ENCODE assay signal across 9 cellular contexts in genomic region chr1:12196641-12197482, GRCh38. TPM values are rescaled to one million over a fixed set of nuclear protein-coding genes. Genes with fewer than 3 reads are reported as not detected.
DNase-seq lines count a peak whose midpoint lies in the region; ATAC-seq and TF ChIP-seq lines count a peak whose summit lies in the region.
"Had no signal": no experiment of that assay in that cellular context is flagged by ENCODE, and none has a peak within 500 bp of the region (broad histone marks: within the 10 kb centered on the region; RNA-seq: fewer than 3 reads in every experiment).

No MANE protein-coding gene starts in this region.

- peaks cover 0 to 37% (median 20%) of the 10 kb centered on the region in 3 donors for H3K36me3 ChIP-seq in tibial artery

- no peaks in the 10 kb centered on the region for H3K4me1 ChIP-seq in tibial artery

- POLR2A ChIA-PET in activated CD8-positive, alpha-beta T cell treated with anti-CD3 and anti-CD28 coated beads for 36 hours (lab: Charles Lee) = interaction anchor here (0.6 to 1.3 kb wide), 4 partner anchors 10 to 289 kb away, joined by 3 to 4 read pairs (median 3); no protein-coding TSS in a partner anchor
- POLR2A ChIA-PET in activated CD8-positive, alpha-beta T cell treated with anti-CD3 and anti-CD28 coated beads, Interleukin-2, amount 10 ng/mL, durations not matched to agents 7 days and 5 days (lab: Charles Lee) = interaction anchor here (1.6 kb wide), 1 partner anchor 18 kb away, joined by 5 read pairs; no protein-coding TSS in a partner anchor

- CTCF ChIA-PET in activated CD8-positive, alpha-beta T cell treated with anti-CD3 and anti-CD28 coated beads for 36 hours (lab: Charles Lee) = interaction anchor here (1.9 to 3.0 kb wide), 2 partner anchors 70 to 72 kb away, joined by 6 to 19 read pairs; no protein-coding TSS in a partner anchor
- CTCF ChIA-PET in activated CD8-positive, alpha-beta T cell treated with anti-CD3 and anti-CD28 coated beads, Interleukin-2, amount 10 ng/mL, durations not matched to agents 7 days and 5 days (lab: Charles Lee) = interaction anchor here (0.8 to 3.0 kb wide), 3 partner anchors 12 to 72 kb away, joined by 3 to 13 read pairs (median 4); no protein-coding TSS in a partner anchor

- no peak overlapping the region for H3K4me3 ChIP-seq in tibial artery

- DNase-seq in activated CD8-positive, alpha-beta T cell treated with anti-CD3 and anti-CD28 coated beads for 36 hours = no peak
- DNase-seq in activated CD8-positive, alpha-beta T cell treated with anti-CD3 and anti-CD28 coated beads, Interleukin-2, amount 10 ng/mL, durations not matched to agents 7 days and 5 days = no peak
- DNase-seq in NOMO-1 treated with dmso at 0.1 percent for 144 hours (lab: John Stamatoyannopoulos, UW; ENCODE audit: unreplicated experiment) = peak; percentile 96
- peak; percentile 89 for DNase-seq in cardiac septum (ENCODE audit: low spot score)
- DNase-seq in tibial artery = peak; percentile 67 to 75
- DNase-seq in stimulated activated CD4-positive, alpha-beta T cell treated with anti-CD3 and anti-CD28 coated beads, Interleukin-2, amount 100 ng/mL, for 48 hours = no peak
- DNase-seq in AG08396 (ENCODE audit: low spot score) = no peak
- DNase-seq: COR-L47 had no signal

- H3K9me3 Mint-ChIP-seq in activated CD8-positive, alpha-beta T cell treated with anti-CD3 and anti-CD28 coated beads for 36 hours = no peaks in the 10 kb centered on the region
- no peaks in the 10 kb centered on the region for H3K9me3 Mint-ChIP-seq in activated CD8-positive, alpha-beta T cell treated with anti-CD3 and anti-CD28 coated beads, Interleukin-2, amount 10 ng/mL, durations not matched to agents 7 days and 5 days (ENCODE audit: insufficient read depth)

- no peak overlapping the region for H3K4me3 Mint-ChIP-seq in activated CD8-positive, alpha-beta T cell treated with anti-CD3 and anti-CD28 coated beads for 36 hours
- H3K4me3 Mint-ChIP-seq in activated CD8-positive, alpha-beta T cell treated with anti-CD3 and anti-CD28 coated beads, Interleukin-2, amount 10 ng/mL, durations not matched to agents 7 days and 5 days = no peak overlapping the region

- H3K36me3 Mint-ChIP-seq in activated CD8-positive, alpha-beta T cell treated with anti-CD3 and anti-CD28 coated beads for 36 hours (ENCODE audit: low read depth) = peaks cover 67% of the 10 kb centered on the region
- peaks cover 72% of the 10 kb centered on the region for H3K36me3 Mint-ChIP-seq in activated CD8-positive, alpha-beta T cell treated with anti-CD3 and anti-CD28 coated beads, Interleukin-2, amount 10 ng/mL, durations not matched to agents 7 days and 5 days (ENCODE audit: low read depth)

- no peak for TF ChIP-seq CTCF in activated CD8-positive, alpha-beta T cell treated with anti-CD3 and anti-CD28 coated beads for 36 hours (IDR thresholded peaks at IDR 0.05)
- TF ChIP-seq CTCF in tibial artery (IDR thresholded peaks at IDR 0.05) = peak in 1 of 2 experiments; percentile 5

- H3K27ac ChIP-seq in tibial artery = no peak overlapping the region

- intact Hi-C loops in activated CD8-positive, alpha-beta T cell treated with anti-CD3 and anti-CD28 coated beads for 36 hours (cut with micrococcal nuclease) = no loop called here
- intact Hi-C loops in cardiac septum (cut with DNase I) (no loop called here), tibial artery (cut with DNase I; ENCODE audit: low total_unique reads) (no loop called here)

- H3K27ac Mint-ChIP-seq in activated CD8-positive, alpha-beta T cell treated with anti-CD3 and anti-CD28 coated beads for 36 hours = no peak overlapping the region
- no peak overlapping the region for H3K27ac Mint-ChIP-seq in activated CD8-positive, alpha-beta T cell treated with anti-CD3 and anti-CD28 coated beads, Interleukin-2, amount 10 ng/mL, durations not matched to agents 7 days and 5 days

- peaks cover 67% of the 10 kb centered on the region for H3K4me1 Mint-ChIP-seq in activated CD8-positive, alpha-beta T cell treated with anti-CD3 and anti-CD28 coated beads for 36 hours (ENCODE audit: low read depth)
- peaks cover 66% of the 10 kb centered on the region for H3K4me1 Mint-ChIP-seq in activated CD8-positive, alpha-beta T cell treated with anti-CD3 and anti-CD28 coated beads, Interleukin-2, amount 10 ng/mL, durations not matched to agents 7 days and 5 days (ENCODE audit: low read depth)

- H3K27me3 ChIP-seq in tibial artery = peaks cover 0 to 10% of the 10 kb centered on the region in 2 donors

- no peaks in the 10 kb centered on the region for H3K27me3 Mint-ChIP-seq in activated CD8-positive, alpha-beta T cell treated with anti-CD3 and anti-CD28 coated beads for 36 hours
- H3K27me3 Mint-ChIP-seq in activated CD8-positive, alpha-beta T cell treated with anti-CD3 and anti-CD28 coated beads, Interleukin-2, amount 10 ng/mL, durations not matched to agents 7 days and 5 days (ENCODE audit: low read depth) = no peaks in the 10 kb centered on the region

- no peaks in the 10 kb centered on the region for H3K9me3 ChIP-seq in tibial artery

- ATAC-seq in activated CD8-positive, alpha-beta T cell treated with anti-CD3 and anti-CD28 coated beads for 36 hours = peak; percentile 15
- no peak for ATAC-seq in activated CD8-positive, alpha-beta T cell treated with anti-CD3 and anti-CD28 coated beads, Interleukin-2, amount 10 ng/mL, durations not matched to agents 7 days and 5 days
- no peak for ATAC-seq in GM21619 (IDR thresholded peaks at IDR 0.05; ENCODE audit: unreplicated experiment)

RNA-seq across cellular contexts. Expression of gene TNFRSF1B, which starts 30.1 kb away (rescaled TPM):
- 100 to 1,000 TPM; 173 to 191 TPM for total RNA-seq in activated CD8-positive, alpha-beta T cell treated with anti-CD3 and anti-CD28 coated beads for 36 hours
- total RNA-seq in activated CD8-positive, alpha-beta T cell treated with anti-CD3 and anti-CD28 coated beads, Interleukin-2, amount 10 ng/mL, durations not matched to agents 7 days and 5 days = 100 to 1,000 TPM; 274 to 284 TPM
- 15.5 TPM for total RNA-seq in cardiac septum

RNA-seq across cellular contexts. Expression of gene VPS13D, which starts 33.0 kb away (rescaled TPM):
- 10 to 100 TPM; 28.1 to 30.7 TPM for total RNA-seq in activated CD8-positive, alpha-beta T cell treated with anti-CD3 and anti-CD28 coated beads for 36 hours
- total RNA-seq in activated CD8-positive, alpha-beta T cell treated with anti-CD3 and anti-CD28 coated beads, Interleukin-2, amount 10 ng/mL, durations not matched to agents 7 days and 5 days = 10 to 100 TPM; 32.5 to 39.9 TPM
- 68.2 TPM for total RNA-seq in cardiac septum

Comparison
In these comparisons a context has a peak if more than half of its experiments do, and no peak if none do; other contexts are left out.
1. DNase-seq: peak in NOMO-1 treated with dmso at 0.1 percent for 144 hours (single experiment), cardiac septum (single experiment) and tibial artery (2 of 2); none in activated CD8-positive, alpha-beta T cell treated with anti-CD3 and anti-CD28 coated beads for 36 hours (single experiment), activated CD8-positive, alpha-beta T cell treated with anti-CD3 and anti-CD28 coated beads, Interleukin-2, amount 10 ng/mL, durations not matched to agents 7 days and 5 days (single experiment), stimulated activated CD4-positive, alpha-beta T cell treated with anti-CD3 and anti-CD28 coated beads, Interleukin-2, amount 100 ng/mL, for 48 hours (0 of 2) and AG08396 (single experiment).
2. RNA of gene TNFRSF1B, which starts 30.1 kb away (total RNA-seq): 274 to 284 TPM in activated CD8-positive, alpha-beta T cell treated with anti-CD3 and anti-CD28 coated beads, Interleukin-2, amount 10 ng/mL, durations not matched to agents 7 days and 5 days and 173 to 191 TPM in activated CD8-positive, alpha-beta T cell treated with anti-CD3 and anti-CD28 coated beads for 36 hours; 15.5 TPM in cardiac septum (single experiment); every median in the first group is over 10 times any median in the second.